13 cellular contexts compared by ENCODE assay signal in the genomic region with DNA sequence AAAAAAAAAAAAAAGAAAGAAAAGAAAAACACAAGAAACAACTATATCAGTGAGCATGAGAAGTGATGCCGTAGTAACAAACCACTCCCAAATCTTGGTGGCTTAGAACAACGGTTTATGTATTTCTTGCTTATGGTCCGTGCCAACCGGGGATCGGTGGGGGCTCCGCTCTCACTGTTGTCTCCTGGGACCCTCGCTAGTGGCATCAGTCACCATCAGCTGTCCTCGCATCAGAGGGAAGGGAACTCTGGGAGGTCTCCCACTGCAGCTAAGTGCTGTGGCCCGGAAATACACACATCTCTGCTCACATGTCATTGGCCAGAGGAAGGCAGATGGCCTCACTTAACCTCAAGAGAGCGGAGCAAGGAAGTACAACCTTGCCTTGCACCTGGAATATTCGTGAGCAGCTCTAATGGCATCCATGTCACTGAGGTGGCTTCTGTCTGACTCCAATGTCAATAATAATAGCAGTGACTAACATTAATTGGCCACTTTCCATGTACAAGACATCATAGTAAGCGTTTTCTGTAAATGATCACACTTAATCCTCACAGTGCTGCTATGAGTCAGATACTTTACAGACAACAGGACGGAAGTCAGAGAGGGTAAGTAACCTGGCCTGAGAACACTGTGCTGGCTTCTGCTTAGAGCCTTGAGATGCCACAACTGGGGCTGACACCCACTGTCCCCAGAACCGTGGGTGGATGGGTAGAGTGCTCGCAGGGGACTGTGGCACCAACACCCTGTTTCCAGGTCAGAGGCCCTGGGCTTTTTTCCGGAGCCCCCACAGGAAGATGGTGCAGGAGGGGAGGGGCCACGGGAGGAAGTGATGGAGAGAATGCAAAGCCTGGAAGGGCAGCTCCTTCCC. TPM values are rescaled to one million over a fixed set of nuclear protein-coding genes. Genes with fewer than 3 reads are reported as not detected.
DNase-seq lines count a peak whose midpoint lies in the region; ATAC-seq, FAIRE-seq and TF ChIP-seq lines count a peak whose summit lies in the region.
"Had no signal": no experiment of that assay in that cellular context is flagged by ENCODE, and none has a peak within 500 bp of the region (broad histone marks: within the 10 kb centered on the region; RNA-seq: fewer than 3 reads in every experiment).

No MANE protein-coding gene starts in this region.

- H3K27ac Mint-ChIP-seq in activated CD8-positive, alpha-beta T cell treated with anti-CD3 and anti-CD28 coated beads for 36 hours, result no peak overlapping the region
- no peak overlapping the region for H3K27ac Mint-ChIP-seq in activated CD8-positive, alpha-beta T cell treated with anti-CD3 and anti-CD28 coated beads, Interleukin-2, amount 10 ng/mL, durations not matched to agents 7 days and 5 days

- peak; percentile 20 for ATAC-seq in activated CD8-positive, alpha-beta T cell treated with anti-CD3 and anti-CD28 coated beads for 36 hours
- no peak for ATAC-seq in activated CD8-positive, alpha-beta T cell treated with anti-CD3 and anti-CD28 coated beads, Interleukin-2, amount 10 ng/mL, durations not matched to agents 7 days and 5 days
- ATAC-seq in stimulated activated naive CD8-positive, alpha-beta T cell treated with anti-CD3 and anti-CD28 coated beads, Interleukin-15, Interleukin-2, amounts not matched to agents 100 U/mL and 50 U/mL, for 24 hours, result no peak
- no peak for ATAC-seq in HG02885 (IDR thresholded peaks at IDR 0.05; ENCODE audit: poor library complexity, unreplicated experiment)

- POLR2A ChIA-PET in activated CD8-positive, alpha-beta T cell treated with anti-CD3 and anti-CD28 coated beads for 36 hours (lab: Charles Lee), result no interaction called here
- POLR2A ChIA-PET in activated CD8-positive, alpha-beta T cell treated with anti-CD3 and anti-CD28 coated beads, Interleukin-2, amount 10 ng/mL, durations not matched to agents 7 days and 5 days (lab: Charles Lee), result no interaction called here

- no peak overlapping the region for H3K4me3 ChIP-seq in fibroblast of pulmonary artery (replicated peaks; ENCODE audit: low read depth, low read length)
- H3K4me3 ChIP-seq: SJSA1 had no signal

- no peak for TF ChIP-seq CTCF in activated CD8-positive, alpha-beta T cell treated with anti-CD3 and anti-CD28 coated beads for 36 hours (IDR thresholded peaks at IDR 0.05)
- TF ChIP-seq CTCF in fibroblast of pulmonary artery (IDR thresholded peaks at IDR 0.05; ENCODE audit: low read length, missing control alignments), result no peak

- H3K4me1 Mint-ChIP-seq in activated CD8-positive, alpha-beta T cell treated with anti-CD3 and anti-CD28 coated beads for 36 hours (ENCODE audit: low read depth), result peaks cover 4% of the 10 kb centered on the region
- no peaks in the 10 kb centered on the region for H3K4me1 Mint-ChIP-seq in activated CD8-positive, alpha-beta T cell treated with anti-CD3 and anti-CD28 coated beads, Interleukin-2, amount 10 ng/mL, durations not matched to agents 7 days and 5 days (ENCODE audit: low read depth)
- H3K4me1 Mint-ChIP-seq: CD4-positive, CD25-positive, alpha-beta regulatory T cell had no signal

- H3K27me3 Mint-ChIP-seq in activated CD8-positive, alpha-beta T cell treated with anti-CD3 and anti-CD28 coated beads for 36 hours, result peaks cover 6% of the 10 kb centered on the region
- H3K27me3 Mint-ChIP-seq in activated CD8-positive, alpha-beta T cell treated with anti-CD3 and anti-CD28 coated beads, Interleukin-2, amount 10 ng/mL, durations not matched to agents 7 days and 5 days (ENCODE audit: low read depth), result no peaks in the 10 kb centered on the region

- in situ Hi-C loops in KBM-7 (cut with MboI; ENCODE audit: low pct_unique_long_range_greater_than_20kb, low sequenced_read_pairs), result no loop called here

- no peaks in the 10 kb centered on the region for H3K9me3 Mint-ChIP-seq in activated CD8-positive, alpha-beta T cell treated with anti-CD3 and anti-CD28 coated beads for 36 hours
- H3K9me3 Mint-ChIP-seq in activated CD8-positive, alpha-beta T cell treated with anti-CD3 and anti-CD28 coated beads, Interleukin-2, amount 10 ng/mL, durations not matched to agents 7 days and 5 days (ENCODE audit: insufficient read depth), result peaks cover 4% of the 10 kb centered on the region
- H3K9me3 Mint-ChIP-seq: activated T-cell treated with anti-CD3 and anti-CD28 coated beads, Interleukin-2, amount 50 U/mL, for 4 hours had no signal

- FAIRE-seq in RCC 7860 (lab: Jason Lieb, UNC), result peak; percentile 92

- no peaks in the 10 kb centered on the region for H3K36me3 Mint-ChIP-seq in activated CD8-positive, alpha-beta T cell treated with anti-CD3 and anti-CD28 coated beads for 36 hours (ENCODE audit: low read depth)
- no peaks in the 10 kb centered on the region for H3K36me3 Mint-ChIP-seq in activated CD8-positive, alpha-beta T cell treated with anti-CD3 and anti-CD28 coated beads, Interleukin-2, amount 10 ng/mL, durations not matched to agents 7 days and 5 days (ENCODE audit: low read depth)
- H3K36me3 Mint-ChIP-seq: CD4-positive, CD25-positive, alpha-beta regulatory T cell had no signal

- DNase-seq in activated CD8-positive, alpha-beta T cell treated with anti-CD3 and anti-CD28 coated beads for 36 hours, result no peak
- no peak for DNase-seq in activated CD8-positive, alpha-beta T cell treated with anti-CD3 and anti-CD28 coated beads, Interleukin-2, amount 10 ng/mL, durations not matched to agents 7 days and 5 days
- DNase-seq in RCC 7860 (ENCODE audit: low spot score) (peak; percentile 96), fibroblast of pulmonary artery (ENCODE audit: low read depth) (peak; percentile 70), stromal cell of bone marrow (ENCODE audit: low read depth) (peak; percentile 33), KBM-7 (no peak)
- no peak for DNase-seq in stimulated activated naive CD8-positive, alpha-beta T cell treated with anti-CD3 and anti-CD28 coated beads, Interleukin-15, Interleukin-2, amounts not matched to agents 100 U/mL and 50 U/mL, for 24 hours
- DNase-seq: activated T-cell treated with anti-CD3 and anti-CD28 coated beads, Interleukin-2, amount 50 U/mL, for 4 hours; CD4-positive, CD25-positive, alpha-beta regulatory T cell; right cardiac atrium had no signal

- intact Hi-C loops in activated CD8-positive, alpha-beta T cell treated with anti-CD3 and anti-CD28 coated beads for 36 hours (cut with micrococcal nuclease), result no loop called here

- no peak overlapping the region for H3K4me3 Mint-ChIP-seq in activated CD8-positive, alpha-beta T cell treated with anti-CD3 and anti-CD28 coated beads for 36 hours
- no peak overlapping the region for H3K4me3 Mint-ChIP-seq in activated CD8-positive, alpha-beta T cell treated with anti-CD3 and anti-CD28 coated beads, Interleukin-2, amount 10 ng/mL, durations not matched to agents 7 days and 5 days
- H3K4me3 Mint-ChIP-seq: activated T-cell treated with anti-CD3 and anti-CD28 coated beads, Interleukin-2, amount 50 U/mL, for 4 hours; CD4-positive, CD25-positive, alpha-beta regulatory T cell had no signal

- CTCF ChIA-PET in activated CD8-positive, alpha-beta T cell treated with anti-CD3 and anti-CD28 coated beads for 36 hours (lab: Charles Lee), result interaction anchor here (0.6 kb wide), 1 partner anchor 405 kb away, joined by 3 read pairs; no protein-coding TSS in a partner anchor
- CTCF ChIA-PET in activated CD8-positive, alpha-beta T cell treated with anti-CD3 and anti-CD28 coated beads, Interleukin-2, amount 10 ng/mL, durations not matched to agents 7 days and 5 days (lab: Charles Lee), result no interaction called here

RNA-seq across cellular contexts. Expression of gene LHFPL5, which starts 5.9 kb away (rescaled TPM):
- total RNA-seq in activated CD8-positive, alpha-beta T cell treated with anti-CD3 and anti-CD28 coated beads for 36 hours, result not detected
- not detected for total RNA-seq in activated CD8-positive, alpha-beta T cell treated with anti-CD3 and anti-CD28 coated beads, Interleukin-2, amount 10 ng/mL, durations not matched to agents 7 days and 5 days
- total RNA-seq: activated T-cell treated with anti-CD3 and anti-CD28 coated beads, Interleukin-2, amount 50 U/mL, for 4 hours; CD4-positive, CD25-positive, alpha-beta regulatory T cell; right cardiac atrium; SJSA1; subcutaneous adipose tissue had no signal

RNA-seq across cellular contexts. Expression of gene CLPS, which starts 13.9 kb away (rescaled TPM):
- total RNA-seq in activated CD8-positive, alpha-beta T cell treated with anti-CD3 and anti-CD28 coated beads for 36 hours, result not detected
- not detected for total RNA-seq in activated CD8-positive, alpha-beta T cell treated with anti-CD3 and anti-CD28 coated beads, Interleukin-2, amount 10 ng/mL, durations not matched to agents 7 days and 5 days
- total RNA-seq: CD4-positive, CD25-positive, alpha-beta regulatory T cell; right cardiac atrium; SJSA1; subcutaneous adipose tissue had no signal

RNA-seq across cellular contexts. Expression of gene CLPSL1, which starts 30.2 kb away (rescaled TPM):
- total RNA-seq in activated CD8-positive, alpha-beta T cell treated with anti-CD3 and anti-CD28 coated beads for 36 hours, result not detected
- total RNA-seq in activated CD8-positive, alpha-beta T cell treated with anti-CD3 and anti-CD28 coated beads, Interleukin-2, amount 10 ng/mL, durations not matched to agents 7 days and 5 days, result not detected
- total RNA-seq: activated T-cell treated with anti-CD3 and anti-CD28 coated beads, Interleukin-2, amount 50 U/mL, for 4 hours; CD4-positive, CD25-positive, alpha-beta regulatory T cell; right cardiac atrium; SJSA1; subcutaneous adipose tissue had no signal

RNA-seq across cellular contexts. Expression of gene CLPSL2, which starts 34.7 kb away (rescaled TPM):
- not detected for total RNA-seq in activated CD8-positive, alpha-beta T cell treated with anti-CD3 and anti-CD28 coated beads for 36 hours
- not detected for total RNA-seq in activated CD8-positive, alpha-beta T cell treated with anti-CD3 and anti-CD28 coated beads, Interleukin-2, amount 10 ng/mL, durations not matched to agents 7 days and 5 days
- total RNA-seq: activated T-cell treated with anti-CD3 and anti-CD28 coated beads, Interleukin-2, amount 50 U/mL, for 4 hours; CD4-positive, CD25-positive, alpha-beta regulatory T cell; right cardiac atrium; SJSA1; subcutaneous adipose tissue had no signal

Comparison
In these comparisons a context has a peak if more than half of its experiments do, and no peak if none do; other contexts are left out.
1. DNase-seq: peak in RCC 7860 (single experiment), fibroblast of pulmonary artery (single experiment) and stromal cell of bone marrow (single experiment); none in activated CD8-positive, alpha-beta T cell treated with anti-CD3 and anti-CD28 coated beads for 36 hours (single experiment), activated CD8-positive, alpha-beta T cell treated with anti-CD3 and anti-CD28 coated beads, Interleukin-2, amount 10 ng/mL, durations not matched to agents 7 days and 5 days (single experiment), stimulated activated naive CD8-positive, alpha-beta T cell treated with anti-CD3 and anti-CD28 coated beads, Interleukin-15, Interleukin-2, amounts not matched to agents 100 U/mL and 50 U/mL, for 24 hours (single experiment) and KBM-7 (single experiment).